9 cellular contexts compared by ENCODE assay signal in the genomic region with DNA sequence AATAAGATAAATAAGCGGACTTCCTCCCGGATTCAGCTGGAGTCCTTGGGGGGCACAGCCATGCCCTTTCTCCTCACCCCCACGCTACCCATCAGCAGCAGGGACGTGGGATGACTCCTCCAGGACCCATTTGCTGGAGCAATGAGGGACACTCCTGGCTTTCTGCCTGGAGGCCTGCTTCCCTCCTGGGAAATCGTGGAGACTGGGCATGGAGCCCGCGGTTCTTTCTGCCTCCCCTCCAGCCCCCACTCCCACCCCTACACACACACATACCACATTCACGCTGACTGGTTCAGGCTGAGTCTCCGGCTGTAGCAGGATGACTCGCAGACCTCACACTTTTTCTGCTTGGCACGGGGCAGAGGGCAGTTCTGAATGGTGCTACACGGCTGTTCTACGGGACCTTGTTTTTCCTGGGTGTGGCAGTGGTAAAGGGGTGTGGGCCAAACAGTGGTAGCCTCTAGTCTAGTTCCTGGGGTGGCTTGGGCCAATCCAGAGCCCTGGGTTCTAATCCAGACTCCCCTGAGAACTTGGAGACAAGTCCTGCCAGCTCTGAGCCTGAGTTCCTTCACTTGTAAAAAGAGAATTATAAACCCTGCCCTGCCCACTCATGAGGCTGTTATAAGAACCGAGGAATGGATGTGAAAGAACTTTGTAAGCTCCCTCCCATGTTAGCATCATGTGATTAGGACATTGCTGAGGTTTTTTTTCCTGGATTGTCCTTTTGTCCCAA.
DNase-seq lines count a peak whose midpoint lies in the region; ATAC-seq and TF ChIP-seq lines count a peak whose summit lies in the region.
"Had no signal": no experiment of that assay in that cellular context is flagged by ENCODE, and none has a peak within 500 bp of the region (broad histone marks: within the 10 kb centered on the region; RNA-seq: fewer than 3 reads in every experiment).

No MANE protein-coding gene starts in this region.

- 3% methylated on average over 14 of the region's 14 CpGs for WGBS in urinary bladder

- H3K4me3 Mint-ChIP-seq in activated CD8-positive, alpha-beta T cell treated with anti-CD3 and anti-CD28 coated beads for 36 hours = no peak overlapping the region
- H3K4me3 Mint-ChIP-seq in activated CD8-positive, alpha-beta T cell treated with anti-CD3 and anti-CD28 coated beads, Interleukin-2, amount 10 ng/mL, durations not matched to agents 7 days and 5 days = no peak overlapping the region
- H3K4me3 Mint-ChIP-seq in immature natural killer cell = no peak overlapping the region

- no peak for ATAC-seq in activated CD8-positive, alpha-beta T cell treated with anti-CD3 and anti-CD28 coated beads for 36 hours
- ATAC-seq in activated CD8-positive, alpha-beta T cell treated with anti-CD3 and anti-CD28 coated beads, Interleukin-2, amount 10 ng/mL, durations not matched to agents 7 days and 5 days = no peak
- ATAC-seq in left colon (peak; percentile 92), HG03095 (IDR thresholded peaks at IDR 0.05; ENCODE audit: unreplicated experiment) (no peak)

- intact Hi-C loops in activated CD8-positive, alpha-beta T cell treated with anti-CD3 and anti-CD28 coated beads for 36 hours (cut with micrococcal nuclease) = no loop called here
- intact Hi-C loops in left colon (cut with DNase I, micrococcal nuclease) = no loop called here

- peaks cover 69% of the 10 kb centered on the region for H3K27me3 Mint-ChIP-seq in activated CD8-positive, alpha-beta T cell treated with anti-CD3 and anti-CD28 coated beads for 36 hours
- H3K27me3 Mint-ChIP-seq in activated CD8-positive, alpha-beta T cell treated with anti-CD3 and anti-CD28 coated beads, Interleukin-2, amount 10 ng/mL, durations not matched to agents 7 days and 5 days (ENCODE audit: low read depth) = peaks cover 54% of the 10 kb centered on the region
- H3K27me3 Mint-ChIP-seq in immature natural killer cell (ENCODE audit: low read depth in 3 of 3) = peaks cover 16 to 23% (median 22%) of the 10 kb centered on the region in 3 donors

- no peak for TF ChIP-seq CTCF in activated CD8-positive, alpha-beta T cell treated with anti-CD3 and anti-CD28 coated beads for 36 hours (IDR thresholded peaks at IDR 0.05)
- TF ChIP-seq CTCF in choroid plexus epithelial cell (conservative IDR thresholded peaks at IDR 0.05; ENCODE audit: low read depth, low read length) (no peak), GM13976 (IDR thresholded peaks at IDR 0.05; ENCODE audit: borderline replicate concordance, control extremely low read depth, extremely low read depth, insufficient read depth, missing control alignments) (no peak)

- DNase-seq in activated CD8-positive, alpha-beta T cell treated with anti-CD3 and anti-CD28 coated beads for 36 hours = peak; percentile 5
- DNase-seq in activated CD8-positive, alpha-beta T cell treated with anti-CD3 and anti-CD28 coated beads, Interleukin-2, amount 10 ng/mL, durations not matched to agents 7 days and 5 days = no peak
- DNase-seq in choroid plexus epithelial cell (ENCODE audit: low read depth) (peak; percentile 65), left colon (peak; percentile 30 to 33), GM13976 (ENCODE audit: low spot score) (no peak), immature natural killer cell (no peak)

- H3K4me3 ChIP-seq in choroid plexus epithelial cell (ENCODE audit: low read depth, low read length) (no peak overlapping the region), urinary bladder (ENCODE audit: low read depth, low read length) (no peak overlapping the region)

- in situ Hi-C loops in GM13976 (cut with MboI; ENCODE audit: low sequenced_read_pairs, unreplicated experiment) = no loop called here

- H3K9me3 Mint-ChIP-seq in activated CD8-positive, alpha-beta T cell treated with anti-CD3 and anti-CD28 coated beads for 36 hours = no peaks in the 10 kb centered on the region
- no peaks in the 10 kb centered on the region for H3K9me3 Mint-ChIP-seq in activated CD8-positive, alpha-beta T cell treated with anti-CD3 and anti-CD28 coated beads, Interleukin-2, amount 10 ng/mL, durations not matched to agents 7 days and 5 days (ENCODE audit: insufficient read depth)
- H3K9me3 Mint-ChIP-seq in immature natural killer cell = peaks cover 0 to 2% (median 0%) of the 10 kb centered on the region in 6 donors

- H3K27ac Mint-ChIP-seq in activated CD8-positive, alpha-beta T cell treated with anti-CD3 and anti-CD28 coated beads for 36 hours = no peak overlapping the region
- H3K27ac Mint-ChIP-seq in activated CD8-positive, alpha-beta T cell treated with anti-CD3 and anti-CD28 coated beads, Interleukin-2, amount 10 ng/mL, durations not matched to agents 7 days and 5 days = no peak overlapping the region
- H3K27ac Mint-ChIP-seq in immature natural killer cell = no peak overlapping the region

- H3K4me1 ChIP-seq in urinary bladder (ENCODE audit: insufficient read depth) = no peaks in the 10 kb centered on the region

- H3K36me3 ChIP-seq in urinary bladder (ENCODE audit: insufficient read depth) = no peaks in the 10 kb centered on the region

- no peaks in the 10 kb centered on the region for H3K36me3 Mint-ChIP-seq in activated CD8-positive, alpha-beta T cell treated with anti-CD3 and anti-CD28 coated beads for 36 hours (ENCODE audit: low read depth)
- no peaks in the 10 kb centered on the region for H3K36me3 Mint-ChIP-seq in activated CD8-positive, alpha-beta T cell treated with anti-CD3 and anti-CD28 coated beads, Interleukin-2, amount 10 ng/mL, durations not matched to agents 7 days and 5 days (ENCODE audit: low read depth)
- no peaks in the 10 kb centered on the region for H3K36me3 Mint-ChIP-seq in immature natural killer cell

- CTCF ChIA-PET in activated CD8-positive, alpha-beta T cell treated with anti-CD3 and anti-CD28 coated beads for 36 hours (lab: Charles Lee) = no interaction called here
- CTCF ChIA-PET in activated CD8-positive, alpha-beta T cell treated with anti-CD3 and anti-CD28 coated beads, Interleukin-2, amount 10 ng/mL, durations not matched to agents 7 days and 5 days (lab: Charles Lee) = no interaction called here

- peak overlapping the region; percentile 54 for H3K27ac ChIP-seq in urinary bladder (ENCODE audit: low read depth)
- H3K27ac ChIP-seq: C4-2B had no signal

- POLR2A ChIA-PET in activated CD8-positive, alpha-beta T cell treated with anti-CD3 and anti-CD28 coated beads for 36 hours (lab: Charles Lee) = no interaction called here
- POLR2A ChIA-PET in activated CD8-positive, alpha-beta T cell treated with anti-CD3 and anti-CD28 coated beads, Interleukin-2, amount 10 ng/mL, durations not matched to agents 7 days and 5 days (lab: Charles Lee) = no interaction called here

- no peaks in the 10 kb centered on the region for H3K4me1 Mint-ChIP-seq in activated CD8-positive, alpha-beta T cell treated with anti-CD3 and anti-CD28 coated beads for 36 hours (ENCODE audit: low read depth)
- H3K4me1 Mint-ChIP-seq in activated CD8-positive, alpha-beta T cell treated with anti-CD3 and anti-CD28 coated beads, Interleukin-2, amount 10 ng/mL, durations not matched to agents 7 days and 5 days (ENCODE audit: low read depth) = no peaks in the 10 kb centered on the region
- H3K4me1 Mint-ChIP-seq in immature natural killer cell = no peaks in the 10 kb centered on the region

Comparison
In these comparisons a context has a peak if more than half of its experiments do, and no peak if none do; other contexts are left out.
1. DNase-seq: peak in activated CD8-positive, alpha-beta T cell treated with anti-CD3 and anti-CD28 coated beads for 36 hours (single experiment), choroid plexus epithelial cell (single experiment) and left colon (2 of 2); none in activated CD8-positive, alpha-beta T cell treated with anti-CD3 and anti-CD28 coated beads, Interleukin-2, amount 10 ng/mL, durations not matched to agents 7 days and 5 days (single experiment), GM13976 (single experiment) and immature natural killer cell (0 of 3).